In the genomic region with DNA sequence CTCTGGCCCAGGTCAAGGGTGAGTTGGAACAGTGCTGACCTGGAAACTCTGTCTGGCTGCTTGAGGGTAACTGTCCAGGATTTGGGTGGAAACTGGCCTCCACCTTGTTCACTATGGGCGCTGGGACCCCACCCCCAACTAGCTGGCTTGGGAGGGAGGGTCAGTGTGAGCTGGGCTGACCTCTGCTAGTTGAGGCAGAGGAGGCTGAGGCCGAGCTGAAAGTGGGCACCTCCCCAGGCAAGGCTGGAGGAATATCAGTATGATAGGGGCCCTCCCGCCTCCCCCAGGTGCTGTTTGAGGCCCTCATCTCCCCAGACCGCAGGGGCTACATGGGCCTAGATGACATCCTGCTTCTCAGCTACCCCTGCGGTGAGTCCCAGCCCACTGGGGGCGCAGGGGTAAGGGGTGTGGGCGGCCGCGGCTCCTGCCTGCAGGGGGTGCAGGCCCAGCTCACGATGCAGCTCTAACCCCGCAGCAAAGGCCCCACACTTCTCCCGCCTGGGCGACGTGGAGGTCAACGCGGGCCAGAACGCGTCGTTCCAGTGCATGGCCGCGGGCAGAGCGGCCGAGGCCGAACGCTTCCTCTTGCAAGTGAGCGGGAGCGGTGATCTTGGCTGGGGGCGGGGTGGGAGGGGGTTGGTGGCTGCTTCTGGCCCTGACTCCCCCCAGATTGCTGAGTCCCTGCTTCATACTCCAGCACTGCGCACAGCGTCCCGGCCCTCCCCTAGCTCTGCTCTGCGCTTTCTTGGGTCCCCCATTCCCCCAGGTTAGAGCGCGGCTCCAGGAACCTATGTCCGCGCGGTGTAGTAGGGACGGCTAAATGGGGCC, we compare ENCODE assay signal across 9 cellular contexts. TPM values are rescaled to one million over a fixed set of nuclear protein-coding genes. Genes with fewer than 3 reads are reported as not detected.
A peak's percentile ranks its signal among the peaks of the same experiment; 100 is the strongest.
DNase-seq lines count a peak whose midpoint lies in the region; ATAC-seq, FAIRE-seq and TF ChIP-seq lines count a peak whose summit lies in the region.
"Had no signal": no experiment of that assay in that cellular context is flagged by ENCODE, and none has a peak within 500 bp of the region (broad histone marks: within the 10 kb centered on the region; RNA-seq: fewer than 3 reads in every experiment).

No MANE protein-coding gene starts in this region.

- H3K36me3 ChIP-seq in CD8-positive, alpha-beta memory T cell (ENCODE audit: insufficient read depth, low read length), result no peaks in the 10 kb centered on the region
- no peaks in the 10 kb centered on the region for H3K36me3 ChIP-seq in cardiac muscle cell
- no peaks in the 10 kb centered on the region for H3K36me3 ChIP-seq in parathyroid adenoma (ENCODE audit: control insufficient read depth, insufficient read depth, low read length)

- H3K4me2 ChIP-seq in parathyroid adenoma (ENCODE audit: low read length), result peak overlapping the region; percentile 32

- no peak overlapping the region for H3K27ac Mint-ChIP-seq in CD8-positive, alpha-beta memory T cell
- no peak overlapping the region for H3K27ac Mint-ChIP-seq in T-helper 17 cell

- H3K4me3 ChIP-seq in CD8-positive, alpha-beta memory T cell (ENCODE audit: low read length), result no peak overlapping the region
- peak overlapping the region; percentile 33 for H3K4me3 ChIP-seq in cardiac muscle cell
- no peak overlapping the region for H3K4me3 ChIP-seq in parathyroid adenoma (ENCODE audit: low read depth, low read length)

- H3K27me3 ChIP-seq in CD8-positive, alpha-beta memory T cell (ENCODE audit: insufficient read depth, low read length, poor library complexity, severe bottlenecking), result peaks cover 11% of the 10 kb centered on the region
- no peaks in the 10 kb centered on the region for H3K27me3 ChIP-seq in cardiac muscle cell
- H3K27me3 ChIP-seq in parathyroid adenoma (ENCODE audit: control insufficient read depth, insufficient read depth, low read length), result no peaks in the 10 kb centered on the region

- no peaks in the 10 kb centered on the region for H3K9me3 ChIP-seq in CD8-positive, alpha-beta memory T cell (ENCODE audit: low read length)
- H3K9me3 ChIP-seq in T-helper 17 cell (ENCODE audit: control insufficient read depth, low read length, poor library complexity, severe bottlenecking), result no peaks in the 10 kb centered on the region
- no peaks in the 10 kb centered on the region for H3K9me3 ChIP-seq in cardiac muscle cell (ENCODE audit: low read depth)
- H3K9me3 ChIP-seq in parathyroid adenoma (ENCODE audit: control insufficient read depth, low read length), result no peaks in the 10 kb centered on the region

- no peaks in the 10 kb centered on the region for H3K36me3 Mint-ChIP-seq in CD8-positive, alpha-beta memory T cell
- peaks cover 2% of the 10 kb centered on the region for H3K36me3 Mint-ChIP-seq in T-helper 17 cell (ENCODE audit: low read depth)

- peaks cover 29 to 53% of the 10 kb centered on the region in 2 donors for H3K27me3 Mint-ChIP-seq in CD8-positive, alpha-beta memory T cell
- peaks cover 42% of the 10 kb centered on the region for H3K27me3 Mint-ChIP-seq in T-helper 17 cell

- no peaks in the 10 kb centered on the region for H3K9me3 Mint-ChIP-seq in CD8-positive, alpha-beta memory T cell

- DNase-seq in CD8-positive, alpha-beta memory T cell, result no peak
- DNase-seq in T-helper 17 cell (no peak), cardiac muscle cell (ENCODE audit: low read depth in 1 of 2, low spot score in 1 of 2) (peak in 1 of 2 donors; percentile 21), NCI-H2196 treated with DMSO at 0.1 percent for 48 hours (lab: John Stamatoyannopoulos, UW; ENCODE audit: unreplicated experiment) (no peak), RCC 7860 (ENCODE audit: low spot score) (no peak)

- CTCF ChIA-PET in CD8-positive, alpha-beta memory T cell (lab: Charles Lee), result no interaction called here

- no peak for TF ChIP-seq CTCF in cardiac muscle cell (IDR thresholded peaks at IDR 0.05; ENCODE audit: low read depth, low read length)
- TF ChIP-seq CTCF in parathyroid adenoma (IDR thresholded peaks at IDR 0.05), result no peak

- no peak overlapping the region for H2AFZ ChIP-seq in parathyroid adenoma

- H3K4me1 Mint-ChIP-seq in CD8-positive, alpha-beta memory T cell, result peaks cover 2 to 15% (median 5%) of the 10 kb centered on the region in 3 donors
- peaks cover 8% of the 10 kb centered on the region for H3K4me1 Mint-ChIP-seq in T-helper 17 cell

- ATAC-seq in T-helper 17 cell (peak; percentile 56), HG02798 (IDR thresholded peaks at IDR 0.05; ENCODE audit: poor library complexity, unreplicated experiment) (no peak), HG02763 (IDR thresholded peaks at IDR 0.05; ENCODE audit: unreplicated experiment) (no peak)

- no peak overlapping the region for H3K27ac ChIP-seq in CD8-positive, alpha-beta memory T cell (ENCODE audit: low read depth, low read length)
- peak overlapping the region; percentile 4 for H3K27ac ChIP-seq in cardiac muscle cell
- no peak overlapping the region for H3K27ac ChIP-seq in parathyroid adenoma

- no peak overlapping the region for H3K9ac ChIP-seq in parathyroid adenoma

- H3K4me1 ChIP-seq in CD8-positive, alpha-beta memory T cell (ENCODE audit: insufficient read depth, low read length), result no peaks in the 10 kb centered on the region
- H3K4me1 ChIP-seq in cardiac muscle cell (ENCODE audit: low read depth), result peaks cover 27% of the 10 kb centered on the region
- H3K4me1 ChIP-seq in parathyroid adenoma, result no peaks in the 10 kb centered on the region

- no peaks in the 10 kb centered on the region for H3K79me2 ChIP-seq in parathyroid adenoma

- POLR2A ChIA-PET in CD8-positive, alpha-beta memory T cell (lab: Charles Lee), result no interaction called here

- H3K4me3 Mint-ChIP-seq in CD8-positive, alpha-beta memory T cell, result peak overlapping the region; percentile 37 to 81 (median 78)
- peak overlapping the region; percentile 87 for H3K4me3 Mint-ChIP-seq in T-helper 17 cell

- no peak for FAIRE-seq in RCC 7860 (lab: Jason Lieb, UNC)
- FAIRE-seq: frontal cortex had no signal

RNA-seq across cellular contexts. Expression of gene PTPRU, which starts 22.9 kb away (rescaled TPM):
- total RNA-seq in CD8-positive, alpha-beta memory T cell, result under 1 TPM; 0.13 to 0.51 TPM
- polyA plus RNA-seq in CD8-positive, alpha-beta memory T cell, result 0.62 TPM
- not detected for total RNA-seq in T-helper 17 cell
- 64.8 and 89.7 TPM in 2 replicates for total RNA-seq in cardiac muscle cell
- 23.2 and 37.4 TPM in 2 replicates for polyA plus RNA-seq in cardiac muscle cell

RNA-seq across cellular contexts. Expression of gene MECR, which starts 28.5 kb away (rescaled TPM):
- 10 to 100 TPM; 33.8 to 41.1 TPM for total RNA-seq in CD8-positive, alpha-beta memory T cell
- polyA plus RNA-seq in CD8-positive, alpha-beta memory T cell, result 14.5 TPM
- 1 to 10 TPM; 7.6 to 8.0 TPM for total RNA-seq in T-helper 17 cell
- total RNA-seq in cardiac muscle cell, result 24.8 and 41.4 TPM in 2 replicates
- polyA plus RNA-seq in cardiac muscle cell, result 60.0 and 62.8 TPM in 2 replicates

Comparison
In these comparisons a context has a peak if more than half of its experiments do, and no peak if none do; other contexts are left out.
1. RNA of gene PTPRU, which starts 22.9 kb away (total RNA-seq): 64.8 to 89.7 TPM in cardiac muscle cell; 0.13 to 0.51 TPM in CD8-positive, alpha-beta memory T cell and not detected in T-helper 17 cell; every median in the first group is over 10 times any median in the second.